ENCODE assay signal across 20 cellular contexts in the genomic region with DNA sequence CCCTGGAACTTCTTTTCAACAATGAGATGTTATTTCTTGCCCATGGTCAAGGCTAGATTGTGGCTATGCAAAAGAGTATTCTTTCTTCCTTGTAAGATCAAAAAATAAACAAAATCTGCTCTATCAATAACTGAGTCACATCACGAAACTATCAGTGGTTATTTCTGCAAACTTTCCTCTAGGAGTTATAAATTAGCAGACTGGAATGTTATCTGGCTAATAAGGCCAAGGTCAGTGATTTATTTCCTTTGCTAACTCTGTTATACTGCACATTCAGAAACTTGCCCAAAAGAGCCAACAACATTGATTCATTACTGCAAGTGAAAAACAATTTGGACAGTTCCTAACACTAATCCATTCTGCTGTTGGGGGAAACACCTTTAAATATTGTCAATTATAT. TPM values are rescaled to one million over a fixed set of nuclear protein-coding genes. Genes with fewer than 3 reads are reported as not detected.
DNase-seq lines count a peak whose midpoint lies in the region; ATAC-seq, FAIRE-seq and TF ChIP-seq lines count a peak whose summit lies in the region.
"Had no signal": no experiment of that assay in that cellular context is flagged by ENCODE, and none has a peak within 500 bp of the region (broad histone marks: within the 10 kb centered on the region; RNA-seq: fewer than 3 reads in every experiment).

No MANE protein-coding gene starts in this region.

- H3K27me3 Mint-ChIP-seq in activated naive CD8-positive, alpha-beta T cell treated with anti-CD3 and anti-CD28 coated beads, Interleukin-2, amount 50 U/mL, for 24 hours, result peaks cover under 1% of the 10 kb centered on the region
- peaks cover 5% of the 10 kb centered on the region for H3K27me3 Mint-ChIP-seq in activated naive CD8-positive, alpha-beta T cell treated with anti-CD3 and anti-CD28 coated beads for 36 hours
- H3K27me3 Mint-ChIP-seq: IgD-negative memory B cell had no signal

- CTCF ChIA-PET in Panc1 (lab: Charles Lee), result no interaction called here

- WGBS in body of pancreas, 2 donors, result 20 to 25% methylated on average over 1 of the region's 1 CpG
- WGBS in small intestine, 3 donors, result 13 to 49% (median 39%) methylated on average over 1 of the region's 1 CpG

- FAIRE-seq in small intestine (lab: Jason Lieb, UNC), result no peak

- TF ChIP-seq POLR2A in body of pancreas (IDR thresholded peaks at IDR 0.05), result no peak

- no peaks in the 10 kb centered on the region for H3K9me3 Mint-ChIP-seq in activated naive CD8-positive, alpha-beta T cell treated with anti-CD3 and anti-CD28 coated beads, Interleukin-2, amount 50 U/mL, for 24 hours
- H3K9me3 Mint-ChIP-seq in activated naive CD8-positive, alpha-beta T cell treated with anti-CD3 and anti-CD28 coated beads for 36 hours, result no peaks in the 10 kb centered on the region
- H3K9me3 Mint-ChIP-seq: IgD-negative memory B cell had no signal

- H3K36me3 Mint-ChIP-seq in activated naive CD8-positive, alpha-beta T cell treated with anti-CD3 and anti-CD28 coated beads, Interleukin-2, amount 50 U/mL, for 24 hours (ENCODE audit: low read depth), result peaks cover 65% of the 10 kb centered on the region
- H3K36me3 Mint-ChIP-seq in activated naive CD8-positive, alpha-beta T cell treated with anti-CD3 and anti-CD28 coated beads for 36 hours, result peaks cover 40% of the 10 kb centered on the region

- H3K36me3 ChIP-seq in Panc1 (ENCODE audit: control insufficient read depth, insufficient read depth, low read length) (peaks cover 59% of the 10 kb centered on the region), body of pancreas (replicated peaks in 1 of 2; ENCODE audit: insufficient read depth in 1 of 2, low read depth in 2 of 2) (peaks cover 0 to 13% of the 10 kb centered on the region in 2 donors), small intestine (ENCODE audit: control insufficient read depth in 2 of 2, insufficient read depth in 2 of 2, low read length in 2 of 2) (peaks cover 10 to 11% of the 10 kb centered on the region in 2 donors)

- no peak overlapping the region for H3K4me3 Mint-ChIP-seq in activated naive CD8-positive, alpha-beta T cell treated with anti-CD3 and anti-CD28 coated beads, Interleukin-2, amount 50 U/mL, for 24 hours
- no peak overlapping the region for H3K4me3 Mint-ChIP-seq in activated naive CD8-positive, alpha-beta T cell treated with anti-CD3 and anti-CD28 coated beads for 36 hours

- peak overlapping the region; percentile 29 for H3K27ac Mint-ChIP-seq in activated naive CD8-positive, alpha-beta T cell treated with anti-CD3 and anti-CD28 coated beads, Interleukin-2, amount 50 U/mL, for 24 hours
- no peak overlapping the region for H3K27ac Mint-ChIP-seq in activated naive CD8-positive, alpha-beta T cell treated with anti-CD3 and anti-CD28 coated beads for 36 hours
- H3K27ac Mint-ChIP-seq: IgD-negative memory B cell had no signal

- no peak overlapping the region for H3K4me3 ChIP-seq in Panc1 (ENCODE audit: low read depth in 2 of 2, low read length in 2 of 2)
- H3K4me3 ChIP-seq in body of pancreas, result no peak overlapping the region
- H3K4me3 ChIP-seq in small intestine (ENCODE audit: low read depth in 1 of 2, low read length in 2 of 2), result no peak overlapping the region
- H3K4me3 ChIP-seq: HAP-1, MG63, Peyer's patch had no signal

- no peak for ATAC-seq in activated naive CD8-positive, alpha-beta T cell treated with anti-CD3 and anti-CD28 coated beads, Interleukin-2, amount 50 U/mL, for 24 hours
- ATAC-seq in Panc1 (no peak), body of pancreas (no peak), GM21737 (IDR thresholded peaks at IDR 0.05; ENCODE audit: unreplicated experiment) (no peak)

- intact Hi-C loops in Panc1 (cut with micrococcal nuclease; ENCODE audit: unreplicated experiment), result no loop called here
- intact Hi-C loops in body of pancreas (cut with DNase I), result no loop called here

- no TSS peak for BruUV-seq in Panc1 (replicated peaks; lab: Mats Ljungman, UMichigan)

- H3K27ac ChIP-seq in Panc1 (ENCODE audit: low read length), result peak overlapping the region; percentile 15; the same call in 1 of the 2 replicates
- H3K27ac ChIP-seq in body of pancreas, result peak overlapping the region in 3 of 4 donors; percentile 5 to 66 (median 31)
- no peak overlapping the region for H3K27ac ChIP-seq in small intestine (ENCODE audit: low read depth in 1 of 2, low read length in 1 of 2)
- H3K27ac ChIP-seq: HL-60, Peyer's patch had no signal

- in situ Hi-C loops in Panc1 (cut with HindIII; ENCODE audit: low pct_unique_long_range_greater_than_20kb, low sequenced_read_pairs), result no loop called here

- POLR2A ChIA-PET in Panc1 (lab: Charles Lee), result no interaction called here

- H3K4me1 Mint-ChIP-seq in activated naive CD8-positive, alpha-beta T cell treated with anti-CD3 and anti-CD28 coated beads, Interleukin-2, amount 50 U/mL, for 24 hours, result peaks cover 30% of the 10 kb centered on the region
- H3K4me1 Mint-ChIP-seq in activated naive CD8-positive, alpha-beta T cell treated with anti-CD3 and anti-CD28 coated beads for 36 hours, result peaks cover 17% of the 10 kb centered on the region

- no peak for DNase-seq in activated naive CD8-positive, alpha-beta T cell treated with anti-CD3 and anti-CD28 coated beads, Interleukin-2, amount 50 U/mL, for 24 hours
- DNase-seq in activated naive CD8-positive, alpha-beta T cell treated with anti-CD3 and anti-CD28 coated beads for 36 hours, result no peak
- DNase-seq in Panc1 (ENCODE audit: low read depth, low spot score), result no peak
- DNase-seq in body of pancreas, result no peak
- peak; percentile 33 for DNase-seq in small intestine
- DNase-seq in SKM-1 (lab: John Stamatoyannopoulos, UW; ENCODE audit: unreplicated experiment), result no peak
- DNase-seq: C1 segment of cervical spinal cord, DMS79, Karpas-422, MG63, NCI-H1048, NCI-H1436 treated with DMSO at 0.1 percent for 48 hours, NCI-H2029 treated with DMSO at 0.1 percent for 48 hours, NCI-H2171, NCI-H526, Peyer's patch had no signal

- TF ChIP-seq CTCF in Panc1 (IDR thresholded peaks at IDR 0.05) (no peak), body of pancreas (IDR thresholded peaks at IDR 0.05) (no peak)

- H3K4me1 ChIP-seq in Panc1 (ENCODE audit: control insufficient read depth, insufficient read depth, low read length), result peaks cover 38% of the 10 kb centered on the region
- H3K4me1 ChIP-seq in body of pancreas, result peaks cover 51% of the 10 kb centered on the region
- H3K4me1 ChIP-seq in small intestine (ENCODE audit: control insufficient read depth in 2 of 2, insufficient read depth in 1 of 2, low read depth in 1 of 2, low read length in 1 of 2), result peaks cover 5 to 10% of the 10 kb centered on the region in 2 donors

- H3K9me3 ChIP-seq in Panc1 (ENCODE audit: control insufficient read depth, insufficient read depth, low read depth, low read length) (no peaks in the 10 kb centered on the region), body of pancreas (peaks cover 0 to 3% (median 0%) of the 10 kb centered on the region in 3 donors), small intestine (ENCODE audit: control insufficient read depth, low read depth) (no peaks in the 10 kb centered on the region)
- H3K9me3 ChIP-seq: HAP-1, MG63, Peyer's patch had no signal

- H3K27me3 ChIP-seq in Panc1 (ENCODE audit: control insufficient read depth, insufficient read depth, low read length) (no peaks in the 10 kb centered on the region), body of pancreas (no peaks in the 10 kb centered on the region), small intestine (ENCODE audit: control insufficient read depth in 2 of 2, insufficient read depth in 2 of 2, low read length in 2 of 2) (no peaks in the 10 kb centered on the region)
- H3K27me3 ChIP-seq: MG63, Peyer's patch had no signal

RNA-seq across cellular contexts. Expression of gene ARL6IP1, which starts 5.0 kb away (rescaled TPM):
- 100 to 1,000 TPM; 102 to 105 TPM for total RNA-seq in activated naive CD8-positive, alpha-beta T cell treated with anti-CD3 and anti-CD28 coated beads for 36 hours
- 343 TPM for total RNA-seq in Panc1 (2021; ENCODE audit: unreplicated experiment)
- 339 TPM for polyA plus RNA-seq in Panc1 (2012; ENCODE audit: insufficient read length)
- 100 to 1,000 TPM; 111 to 153 TPM for total RNA-seq in body of pancreas
- 100 to 1,000 TPM in 1 of 3 donors, 10 to 100 TPM in 2; 45.7 to 212 (median 59.0) TPM for polyA plus RNA-seq in small intestine

RNA-seq across cellular contexts. Expression of gene RPS15A, which starts 6.2 kb away (rescaled TPM):
- total RNA-seq in activated naive CD8-positive, alpha-beta T cell treated with anti-CD3 and anti-CD28 coated beads for 36 hours, result 1,000 to 10,000 TPM; 1,879 to 1,890 TPM
- 1,366 TPM for total RNA-seq in Panc1 (2021; ENCODE audit: unreplicated experiment)
- 1,339 TPM for polyA plus RNA-seq in Panc1 (2012; ENCODE audit: insufficient read length)
- total RNA-seq in body of pancreas, result 100 to 1,000 TPM; 232 to 393 TPM
- polyA plus RNA-seq in small intestine, result 1,000 to 10,000 TPM; 2,630 to 4,880 (median 4,191) TPM

Comparison
In these comparisons a context has a peak if more than half of its experiments do, and no peak if none do; other contexts are left out.
1. H3K27ac ChIP-seq: peak in Panc1 (single experiment) and body of pancreas (3 of 4); none in small intestine (0 of 2).